In genomic region chrX:140664939-140665338, GRCh38 we compare ENCODE assay signal across 10 cellular contexts. TPM values are rescaled to one million over a fixed set of nuclear protein-coding genes. Genes with fewer than 3 reads are reported as not detected.
DNase-seq lines count a peak whose midpoint lies in the region; ATAC-seq, FAIRE-seq and TF ChIP-seq lines count a peak whose summit lies in the region.
"Had no signal": no experiment of that assay in that cellular context is flagged by ENCODE, and none has a peak within 500 bp of the region (broad histone marks: within the 10 kb centered on the region; RNA-seq: fewer than 3 reads in every experiment).

No MANE protein-coding gene starts in this region.

- H3K9ac ChIP-seq in PC-3 (ENCODE audit: low read length) = no peak overlapping the region

- H3K4me2 ChIP-seq in PC-3 (ENCODE audit: low read length) = no peak overlapping the region

- CTCF ChIA-PET in PC-3 (lab: Charles Lee) = no interaction called here

- H3K9me2 ChIP-seq in PC-3 (replicated peaks; ENCODE audit: low read length) = no peaks in the 10 kb centered on the region

- H3K4me1 ChIP-seq in PC-3 (ENCODE audit: insufficient read depth, low read length) = no peaks in the 10 kb centered on the region

- no peaks in the 10 kb centered on the region for H3K79me2 ChIP-seq in PC-3 (ENCODE audit: low read length)

- no peaks in the 10 kb centered on the region for H3K36me3 ChIP-seq in PC-3 (ENCODE audit: low read depth, low read length)
- H3K36me3 ChIP-seq: neutrophil had no signal

- FAIRE-seq in GM18507 (lab: Jason Lieb, UNC) = peak; percentile 60

- peak; percentile 45 for TF ChIP-seq CTCF in 22Rv1 (IDR thresholded peaks at IDR 0.05)
- TF ChIP-seq CTCF in PC-3 (conservative IDR thresholded peaks at IDR 0.05; ENCODE audit: low read depth, low read length) = peak; percentile 55
- peak; percentile 19 for TF ChIP-seq CTCF in fibroblast of villous mesenchyme (IDR thresholded peaks at IDR 0.05; ENCODE audit: insufficient read depth, low read depth, low read length)

- POLR2A ChIA-PET in PC-3 (lab: Charles Lee; ENCODE audit: unreplicated experiment) = no interaction called here

- intact Hi-C loops in PC-3 (cut with micrococcal nuclease) = loop anchor here (2.0 kb wide), 1 partner anchor 614 kb away; no protein-coding TSS in a partner anchor

- DNase-seq in GM18507 (ENCODE audit: extremely low spot score, insufficient read length, low read depth) = no peak
- DNase-seq in PC-3 = peak; percentile 35
- DNase-seq in fibroblast of villous mesenchyme (ENCODE audit: low read depth) = peak; percentile 0
- no peak for DNase-seq in activated CD4-positive, CD25-positive, alpha-beta regulatory T cell treated with anti-CD3 and anti-CD28 coated beads, Interleukin-2, amount 50 U/mL, for 72 hours
- no peak for DNase-seq in activated naive CD4-positive, alpha-beta T cell (lab: John Stamatoyannopoulos, UW)
- DNase-seq in C1 segment of cervical spinal cord (lab: John Stamatoyannopoulos, UW) = no peak
- DNase-seq: GDM1 had no signal

- H3K27ac ChIP-seq in 22Rv1 (no peak overlapping the region), PC-3 (ENCODE audit: low read length) (no peak overlapping the region)
- H3K27ac ChIP-seq: neutrophil had no signal

- ATAC-seq in PC-3 = 0 out of 2 replicates have a peak, but pooled peaks have one; percentile 29
- ATAC-seq in HG03108 (IDR thresholded peaks at IDR 0.05; ENCODE audit: unreplicated experiment) = no peak

- no peak overlapping the region for H2AFZ ChIP-seq in PC-3 (ENCODE audit: low read length)

- BruUV-seq in PC-3 (replicated peaks; lab: Mats Ljungman, UMichigan) = no TSS peak

- H4K20me1 ChIP-seq in PC-3 (ENCODE audit: low read length) = no peaks in the 10 kb centered on the region

- peaks cover 14% of the 10 kb centered on the region; the same call in 1 of the 2 replicates for H3K27me3 ChIP-seq in PC-3 (ENCODE audit: low read length)
- H3K27me3 ChIP-seq: neutrophil had no signal

- no peaks in the 10 kb centered on the region for H3K9me3 ChIP-seq in PC-3 (ENCODE audit: low read length)
- H3K9me3 ChIP-seq: neutrophil had no signal

- no peak overlapping the region for H3K4me3 ChIP-seq in PC-3 (ENCODE audit: low read length)
- no peak overlapping the region for H3K4me3 ChIP-seq in fibroblast of villous mesenchyme (ENCODE audit: low read depth, low read length)

- H3F3A ChIP-seq in PC-3 (ENCODE audit: low read length, unreplicated experiment) = no peaks in the 10 kb centered on the region

RNA-seq across cellular contexts. Expression of gene LINC00632, which starts 44.6 kb away (rescaled TPM):
- total RNA-seq in PC-3 (2014; rRNA removed) = 15.4 and 16.0 TPM in 2 replicates
- total RNA-seq in fibroblast of villous mesenchyme = 5.2 and 7.4 TPM in 2 replicates

Comparison
In these comparisons a context has a peak if more than half of its experiments do, and no peak if none do; other contexts are left out.
1. DNase-seq: peak in PC-3 (single experiment) and fibroblast of villous mesenchyme (single experiment); none in GM18507 (single experiment), activated CD4-positive, CD25-positive, alpha-beta regulatory T cell treated with anti-CD3 and anti-CD28 coated beads, Interleukin-2, amount 50 U/mL, for 72 hours (single experiment), activated naive CD4-positive, alpha-beta T cell (0 of 4) and C1 segment of cervical spinal cord (0 of 14).
2. Peak in every context shown above with its lines, with median percentiles within 50 percentile points of each other: CTCF ChIP-seq.